ENCODE assay signal across 1 cellular context in the genomic region with DNA sequence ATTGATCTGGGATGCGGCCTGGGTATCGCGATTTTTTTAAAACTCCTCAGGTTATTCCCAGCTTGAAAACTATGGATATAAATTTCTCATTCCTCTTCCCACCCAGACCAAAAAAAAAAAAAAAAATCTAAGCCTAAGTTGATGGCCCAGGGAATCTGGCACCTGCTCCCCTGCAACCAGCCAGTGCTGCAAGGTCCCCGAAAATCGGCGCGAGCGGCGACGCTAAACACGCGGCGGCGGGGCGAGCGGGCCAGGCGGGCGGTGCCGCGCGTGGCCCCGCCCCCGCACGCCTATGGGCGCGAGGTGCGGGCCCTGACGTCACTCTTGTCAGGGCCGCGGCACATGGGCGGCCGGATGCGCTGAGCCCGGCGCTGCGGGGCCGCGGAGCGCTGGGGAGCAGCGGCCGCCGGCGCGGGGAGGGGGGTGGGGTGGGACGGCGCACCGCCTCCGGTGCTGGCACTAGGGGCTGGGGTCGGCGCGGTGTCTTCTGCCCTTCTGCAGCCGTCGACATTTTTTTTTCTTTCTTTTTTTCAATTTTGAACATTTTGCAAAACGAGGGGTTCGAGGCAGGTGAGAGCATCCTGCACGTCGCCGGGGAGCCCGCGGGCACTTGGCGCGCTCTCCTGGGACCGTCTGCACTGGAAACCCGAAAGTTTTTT.
TF ChIP-seq lines count a peak whose summit lies in the region.

A gene with protein sequence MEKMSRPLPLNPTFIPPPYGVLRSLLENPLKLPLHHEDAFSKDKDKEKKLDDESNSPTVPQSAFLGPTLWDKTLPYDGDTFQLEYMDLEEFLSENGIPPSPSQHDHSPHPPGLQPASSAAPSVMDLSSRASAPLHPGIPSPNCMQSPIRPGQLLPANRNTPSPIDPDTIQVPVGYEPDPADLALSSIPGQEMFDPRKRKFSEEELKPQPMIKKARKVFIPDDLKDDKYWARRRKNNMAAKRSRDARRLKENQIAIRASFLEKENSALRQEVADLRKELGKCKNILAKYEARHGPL (plus strand): TSS at position 321 of the 659 bp plus-strand sequence. CDS start 525 bp downstream, outside the sequence.

TF ChIP-seq in A549, 52 proteins besides CTCF, POLR2A, EP300 and RAD21 (continued from another document):
- TF ChIP-seq, protein P1, sequence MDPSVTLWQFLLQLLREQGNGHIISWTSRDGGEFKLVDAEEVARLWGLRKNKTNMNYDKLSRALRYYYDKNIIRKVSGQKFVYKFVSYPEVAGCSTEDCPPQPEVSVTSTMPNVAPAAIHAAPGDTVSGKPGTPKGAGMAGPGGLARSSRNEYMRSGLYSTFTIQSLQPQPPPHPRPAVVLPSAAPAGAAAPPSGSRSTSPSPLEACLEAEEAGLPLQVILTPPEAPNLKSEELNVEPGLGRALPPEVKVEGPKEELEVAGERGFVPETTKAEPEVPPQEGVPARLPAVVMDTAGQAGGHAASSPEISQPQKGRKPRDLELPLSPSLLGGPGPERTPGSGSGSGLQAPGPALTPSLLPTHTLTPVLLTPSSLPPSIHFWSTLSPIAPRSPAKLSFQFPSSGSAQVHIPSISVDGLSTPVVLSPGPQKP (IDR thresholded peaks at IDR 0.05; ENCODE audit: low read depth, low read length), result no peak
